In genomic region chr19:46860125-46860845, GRCh38 we compare ENCODE assay signal across 8 cellular contexts. TPM values are rescaled to one million over a fixed set of nuclear protein-coding genes. Genes with fewer than 3 reads are reported as not detected.
DNase-seq lines count a peak whose midpoint lies in the region; ATAC-seq and TF ChIP-seq lines count a peak whose summit lies in the region.

No MANE protein-coding gene starts in this region.

- H3K27ac ChIP-seq in uterus, result peak overlapping the region; percentile 97

- H3K4me1 Mint-ChIP-seq in T-helper 1 cell treated with Interleukin-12 subunit alpha and Interleukin-12 subunit beta and Interleukin-4 antibody, amounts not matched to agents 30 μg/mL and 1 μg/mL, for 36 hours (ENCODE audit: low read depth), result peaks cover 16% of the 10 kb centered on the region

- peak overlapping the region; percentile 82 for H3K27ac Mint-ChIP-seq in T-helper 1 cell treated with Interleukin-12 subunit alpha and Interleukin-12 subunit beta and Interleukin-4 antibody, amounts not matched to agents 30 μg/mL and 1 μg/mL, for 36 hours

- no peaks in the 10 kb centered on the region for H3K27me3 ChIP-seq in uterus

- in situ Hi-C loops in GM13976 (cut with MboI; ENCODE audit: low sequenced_read_pairs, unreplicated experiment), result no loop called here

- intact Hi-C loops in left ventricle myocardium superior (cut with micrococcal nuclease), result no loop called here
- intact Hi-C loops in uterus (cut with DNase I; ENCODE audit: low total_unique reads), result loop anchor here (5.0 kb wide), 1 partner anchor 132 kb away; no protein-coding TSS in a partner anchor

- no peaks in the 10 kb centered on the region for H3K9me3 ChIP-seq in uterus

- no peaks in the 10 kb centered on the region for H3K27me3 Mint-ChIP-seq in T-helper 1 cell treated with Interleukin-12 subunit alpha and Interleukin-12 subunit beta and Interleukin-4 antibody, amounts not matched to agents 30 μg/mL and 1 μg/mL, for 36 hours (ENCODE audit: low read depth)

- peaks cover 0 to 7% of the 10 kb centered on the region in 2 donors for H3K4me1 ChIP-seq in uterus

- peak overlapping the region; percentile 81 for H3K4me3 Mint-ChIP-seq in T-helper 1 cell treated with Interleukin-12 subunit alpha and Interleukin-12 subunit beta and Interleukin-4 antibody, amounts not matched to agents 30 μg/mL and 1 μg/mL, for 36 hours

- peaks cover 4% of the 10 kb centered on the region for H3K36me3 Mint-ChIP-seq in T-helper 1 cell treated with Interleukin-12 subunit alpha and Interleukin-12 subunit beta and Interleukin-4 antibody, amounts not matched to agents 30 μg/mL and 1 μg/mL, for 36 hours (ENCODE audit: low read depth)

- no peak for TF ChIP-seq CTCF in GM13976 (IDR thresholded peaks at IDR 0.05; ENCODE audit: borderline replicate concordance, control extremely low read depth, extremely low read depth, insufficient read depth, missing control alignments)
- no peak for TF ChIP-seq CTCF in uterus (IDR thresholded peaks at IDR 0.05)

- peak overlapping the region; percentile 60 to 69 for H3K4me3 ChIP-seq in uterus

- no peaks in the 10 kb centered on the region for H3K9me3 Mint-ChIP-seq in T-helper 1 cell treated with Interleukin-12 subunit alpha and Interleukin-12 subunit beta and Interleukin-4 antibody, amounts not matched to agents 30 μg/mL and 1 μg/mL, for 36 hours

- no peaks in the 10 kb centered on the region for H3K36me3 ChIP-seq in uterus

- peak; percentile 75 for ATAC-seq in HG02885 (IDR thresholded peaks at IDR 0.05; ENCODE audit: poor library complexity, unreplicated experiment)
- peak; percentile 84 for ATAC-seq in left ventricle myocardium superior

- TF ChIP-seq POLR2A in uterus (IDR thresholded peaks at IDR 0.05), result peak; percentile 43 to 83

- DNase-seq in GM13976 (ENCODE audit: low spot score) (peak; percentile 95), NCI-H1694 (lab: John Stamatoyannopoulos, UW) (peak; percentile 99), amygdala (lab: John Stamatoyannopoulos, UW) (peak; percentile 57 to 99 (median 96)), left ventricle myocardium superior (peak; percentile 98), pulmonary artery endothelial cell (ENCODE audit: low read depth, low spot score) (peak; percentile 95), uterus (peak; percentile 97 to 99)

RNA-seq across cellular contexts. Expression of gene ARHGAP35, which starts 0.5 kb away (rescaled TPM):
- total RNA-seq in left ventricle myocardium superior, result 69.7 TPM
- 21.4 and 30.5 TPM in 2 replicates for total RNA-seq in pulmonary artery endothelial cell
- total RNA-seq in uterus, result 10 to 100 TPM in 2 of 4 donors, 1 to 10 TPM in 2; 8.7 to 69.4 (median 30.9) TPM

RNA-seq across cellular contexts. Expression of gene AP2S1, which starts 9.6 kb away (rescaled TPM):
- total RNA-seq in left ventricle myocardium superior (85.2 TPM), pulmonary artery endothelial cell (149 and 203 TPM in 2 replicates), uterus (10 to 100 TPM in 3 of 4 donors, 1 to 10 TPM in 1; 3.8 to 59.1 (median 45.1) TPM)

Comparison
In these comparisons a context has a peak if more than half of its experiments do, and no peak if none do; other contexts are left out.
1. Peak in every context shown above with its lines: DNase-seq, ATAC-seq, H3K4me3 ChIP-seq and H3K27ac ChIP-seq.